Comparison of ENCODE assay signal across 8 cellular contexts in the genomic region with DNA sequence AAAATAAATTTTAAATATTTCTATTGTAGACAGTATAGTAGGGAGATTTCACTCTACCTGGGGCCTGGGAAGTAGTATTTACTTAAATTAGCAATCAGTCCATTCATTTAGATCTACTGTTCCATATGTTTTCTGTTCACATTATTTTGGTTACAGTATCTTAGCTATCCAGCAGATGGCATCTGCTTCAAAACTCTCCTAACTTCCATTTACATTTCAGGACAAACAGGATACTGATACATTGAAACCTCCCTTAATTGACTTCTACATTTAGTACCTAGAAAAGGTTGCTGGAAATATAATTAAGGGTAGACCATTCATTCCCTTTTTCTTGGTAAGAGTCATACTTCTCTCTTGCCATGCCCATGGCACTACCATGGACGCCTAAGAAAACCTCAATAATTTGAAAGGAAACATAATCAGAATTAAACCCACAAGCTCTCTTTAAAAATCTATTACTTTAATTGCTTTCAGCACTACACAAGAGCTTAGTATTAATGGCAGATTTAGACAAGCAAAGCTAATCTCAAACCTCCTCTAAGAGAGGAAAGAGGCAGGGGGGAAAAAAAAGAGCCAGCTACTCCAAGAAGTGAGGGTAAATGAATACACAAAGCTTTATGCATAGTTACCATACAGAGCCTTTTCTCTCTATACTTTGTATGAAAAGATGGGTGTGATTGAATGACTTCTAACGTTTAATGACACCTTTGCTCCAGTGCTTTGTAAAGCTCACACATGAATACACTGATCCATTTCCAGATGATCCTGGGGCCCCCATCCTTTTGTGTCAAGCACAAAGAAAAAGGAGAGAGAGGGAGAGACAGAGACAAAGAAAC.
DNase-seq lines count a peak whose midpoint lies in the region; ATAC-seq, FAIRE-seq and TF ChIP-seq lines count a peak whose summit lies in the region.

No MANE protein-coding gene starts in this region.

- intact Hi-C loops in pancreas (cut with DNase I) = loop anchor here in 1 of 3 donors (10.0 kb wide), 1 partner anchor 280 kb away; no protein-coding TSS in a partner anchor

- 46 to 48% methylated on average over 2 of the region's 2 CpGs for WGBS in pancreas, 2 donors

- FAIRE-seq in pancreas (lab: Jason Lieb, UNC) = peak; percentile 76

- no peak overlapping the region for H2AFZ ChIP-seq in DND-41 (ENCODE audit: low read depth, low read length)

- no peaks in the 10 kb centered on the region for H3K4me1 ChIP-seq in DND-41 (ENCODE audit: insufficient read depth, low read length)
- no peaks in the 10 kb centered on the region for H3K4me1 ChIP-seq in pancreas

- TF ChIP-seq CTCF in DND-41 (IDR thresholded peaks at IDR 0.05; ENCODE audit: borderline replicate concordance, extremely low read depth, low read length, poor library complexity, severe bottlenecking) = peak; percentile 71
- peak; percentile 61 for TF ChIP-seq CTCF in fibroblast of villous mesenchyme (IDR thresholded peaks at IDR 0.05; ENCODE audit: insufficient read depth, low read depth, low read length)
- peak; percentile 21 to 42 (median 34) for TF ChIP-seq CTCF in pancreas (IDR thresholded peaks at IDR 0.05)

- no peaks in the 10 kb centered on the region for H3K27me3 ChIP-seq in DND-41 (ENCODE audit: insufficient read depth, low read length, poor library complexity)
- H3K27me3 ChIP-seq in pancreas = no peaks in the 10 kb centered on the region

- H3K36me3 ChIP-seq in DND-41 (ENCODE audit: insufficient read depth, low read length) (no peaks in the 10 kb centered on the region), pancreas (no peaks in the 10 kb centered on the region)

- no peak for DNase-seq in DND-41
- DNase-seq in Jurkat, Clone E6-1 (ENCODE audit: low read depth, low spot score) = peak; percentile 20
- DNase-seq in SW480 (ENCODE audit: low spot score) = peak; percentile 80
- peak; percentile 62 for DNase-seq in fibroblast of villous mesenchyme (ENCODE audit: low read depth)
- no peak for DNase-seq in pancreas
- DNase-seq in activated effector memory CD4-positive, alpha-beta T cell treated with Interleukin-2 at 50 U/mL for 16 hours = no peak
- no peak for DNase-seq in OCI-M2 (lab: John Stamatoyannopoulos, UW; ENCODE audit: unreplicated experiment)

- H3K27ac ChIP-seq in DND-41 (ENCODE audit: low read length) (no peak overlapping the region), pancreas (no peak overlapping the region)

- H3K9me3 ChIP-seq in DND-41 (ENCODE audit: insufficient read depth, low read length, severe bottlenecking) = no peaks in the 10 kb centered on the region
- H3K9me3 ChIP-seq in pancreas = no peaks in the 10 kb centered on the region

- H3K4me3 ChIP-seq in DND-41 (ENCODE audit: low read depth in 1 of 2, low read length in 2 of 2) = no peak overlapping the region
- H3K4me3 ChIP-seq in Jurkat, Clone E6-1 (ENCODE audit: low read length) = no peak overlapping the region
- no peak overlapping the region for H3K4me3 ChIP-seq in fibroblast of villous mesenchyme (ENCODE audit: low read depth, low read length)
- no peak overlapping the region for H3K4me3 ChIP-seq in pancreas

- H4K20me1 ChIP-seq in DND-41 (ENCODE audit: insufficient read depth, low read length) = no peaks in the 10 kb centered on the region

- ATAC-seq in DND-41 (ENCODE audit: insufficient read depth, low read depth) (peak; percentile 76), pancreas (peak in 3 of 4 donors; percentile 80 to 85 (median 82)), GM18505 (IDR thresholded peaks at IDR 0.05; ENCODE audit: unreplicated experiment) (no peak)

- H3K4me2 ChIP-seq in DND-41 (ENCODE audit: insufficient read depth, low read length) = no peak overlapping the region

- no peak overlapping the region for H3K9ac ChIP-seq in DND-41 (ENCODE audit: low read depth, low read length)

- no peaks in the 10 kb centered on the region for H3K79me2 ChIP-seq in DND-41 (ENCODE audit: insufficient read depth, low read length)

- no peak for TF ChIP-seq POLR2A in GM18505 (IDR thresholded peaks at IDR 0.05; ENCODE audit: borderline replicate concordance, extremely low read depth, insufficient read depth, insufficient read length)

Comparison
In these comparisons a context has a peak if more than half of its experiments do, and no peak if none do; other contexts are left out.
1. DNase-seq: peak in Jurkat, Clone E6-1 (single experiment), SW480 (single experiment) and fibroblast of villous mesenchyme (single experiment); none in DND-41 (single experiment), pancreas (0 of 6), activated effector memory CD4-positive, alpha-beta T cell treated with Interleukin-2 at 50 U/mL for 16 hours (single experiment) and OCI-M2 (single experiment).
2. Peak in every context shown above with its lines, with median percentiles within 50 percentile points of each other: CTCF ChIP-seq.